Comparison of ENCODE assay signal across 26 cellular contexts in the genomic region with DNA sequence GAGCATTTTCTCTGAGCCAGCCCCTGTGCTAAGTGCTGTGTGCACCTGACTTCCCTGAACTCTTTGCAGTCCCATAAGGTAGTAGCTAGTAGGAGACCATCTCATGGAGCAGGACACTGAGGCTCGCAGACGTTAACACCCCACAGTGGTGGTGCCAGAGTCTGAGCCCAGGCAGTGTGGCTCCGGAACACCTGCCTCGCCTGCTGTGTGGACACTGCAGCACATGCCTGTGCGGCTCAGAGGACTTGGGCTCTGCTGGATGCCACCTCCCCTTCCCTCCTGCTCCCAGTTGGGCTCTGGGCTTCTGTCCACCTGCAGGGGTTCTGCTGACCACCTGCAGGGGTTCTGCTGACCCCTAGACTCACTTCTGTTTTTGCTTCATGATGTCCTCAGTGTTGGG. TPM values are rescaled to one million over a fixed set of nuclear protein-coding genes. Genes with fewer than 3 reads are reported as not detected.
"Had no signal": no experiment of that assay in that cellular context is flagged by ENCODE, and none has a peak within 500 bp of the region (broad histone marks: within the 10 kb centered on the region; RNA-seq: fewer than 3 reads in every experiment).

No MANE protein-coding gene starts in this region.

- H3K27me3 Mint-ChIP-seq: activated CD4-positive, alpha-beta memory T cell treated with anti-CD3 and anti-CD28 coated beads for 36 hours; activated naive CD4-positive, alpha-beta T cell treated with anti-CD3 and anti-CD28 coated beads, Interleukin-2, amount 10 ng/mL, durations not matched to agents 7 days and 5 days; activated naive CD8-positive, alpha-beta T cell treated with anti-CD3 and anti-CD28 coated beads for 36 hours had no signal

- H3K27me3 ChIP-seq: MG63, Peyer's patch had no signal

- H3K27ac ChIP-seq: Peyer's patch had no signal

- DNase-seq: activated CD4-positive, alpha-beta T cell treated with anti-CD3 and anti-CD28 coated beads for 4 hours; activated CD4-positive, alpha-beta T cell treated with anti-CD3 and anti-CD28 coated beads, Interleukin-2, amount 50 U/mL, for 1 hour; activated CD8-positive, alpha-beta memory T cell treated with anti-CD3 and anti-CD28 coated beads, Interleukin-2, amount 50 U/mL, for 4 hours; activated gamma-delta T cell treated with Interleukin-2 at 50 U/mL for 16 hours; activated naive CD4-positive, alpha-beta T cell treated with anti-CD3 and anti-CD28 coated beads, Interleukin-2, amount 10 ng/mL, durations not matched to agents 7 days and 5 days; activated naive CD8-positive, alpha-beta T cell treated with anti-CD3 and anti-CD28 coated beads for 36 hours; activated T-cell treated with anti-CD3 and anti-CD28 coated beads for 4 hours; aorta; central memory CD4-positive, alpha-beta T cell; Kasumi-1; NCI-H1105 treated with DMSO at 0.1 percent for 48 hours; NCI-H1436 treated with DMSO at 0.1 percent for 48 hours; NCI-H1694 treated with DMSO at 0.1 percent for 48 hours; NCI-H2029; NCI-H345; NCI-H524 treated with DMSO at 0.1 percent for 48 hours; Peyer's patch; RPMI8226 had no signal

- H3K4me1 ChIP-seq: Peyer's patch had no signal

- H3K4me1 Mint-ChIP-seq: activated naive CD4-positive, alpha-beta T cell treated with anti-CD3 and anti-CD28 coated beads, Interleukin-2, amount 10 ng/mL, durations not matched to agents 7 days and 5 days had no signal

- H3K9me3 ChIP-seq: Peyer's patch had no signal

- H3K4me3 ChIP-seq: MG63, Peyer's patch had no signal

- FAIRE-seq: colon had no signal

- H3K9me3 Mint-ChIP-seq: activated CD4-positive, alpha-beta memory T cell treated with anti-CD3 and anti-CD28 coated beads for 36 hours; activated naive CD8-positive, alpha-beta T cell treated with anti-CD3 and anti-CD28 coated beads for 36 hours; activated T-cell treated with anti-CD3 and anti-CD28 coated beads, Interleukin-2, amount 50 U/mL, for 72 hours; activated T-helper 2 cell treated with anti-CD3 and anti-CD28 coated beads, Interferon-gamma antibody, Interleukin-2, Interleukin-4, amounts not matched to agents 10 μg/mL and 5 μg/mL and 100 μg/mL, durations not matched to agents 14 hours and 24 hours and 36 hours had no signal

- H3K4me3 Mint-ChIP-seq: activated CD4-positive, alpha-beta memory T cell treated with anti-CD3 and anti-CD28 coated beads for 36 hours; activated naive CD4-positive, alpha-beta T cell treated with anti-CD3 and anti-CD28 coated beads, Interleukin-2, amount 10 ng/mL, durations not matched to agents 7 days and 5 days; activated naive CD8-positive, alpha-beta T cell treated with anti-CD3 and anti-CD28 coated beads for 36 hours; activated T-cell treated with anti-CD3 and anti-CD28 coated beads, Interleukin-2, amount 50 U/mL, for 72 hours had no signal

- H3K27ac Mint-ChIP-seq: activated CD4-positive, alpha-beta memory T cell treated with anti-CD3 and anti-CD28 coated beads for 36 hours; activated naive CD8-positive, alpha-beta T cell treated with anti-CD3 and anti-CD28 coated beads for 36 hours; activated T-cell treated with anti-CD3 and anti-CD28 coated beads, Interleukin-2, amount 50 U/mL, for 72 hours; activated T-helper 2 cell treated with anti-CD3 and anti-CD28 coated beads, Interferon-gamma antibody, Interleukin-2, Interleukin-4, amounts not matched to agents 10 μg/mL and 5 μg/mL and 100 μg/mL, durations not matched to agents 14 hours and 24 hours and 36 hours had no signal

RNA-seq across cellular contexts. Expression of a gene that starts 27.0 kb away (rescaled TPM):
- total RNA-seq: activated CD4-positive, alpha-beta memory T cell treated with anti-CD3 and anti-CD28 coated beads for 36 hours; activated naive CD8-positive, alpha-beta T cell treated with anti-CD3 and anti-CD28 coated beads for 36 hours; activated T-cell treated with anti-CD3 and anti-CD28 coated beads, Interleukin-2, amount 50 U/mL, for 72 hours; activated T-helper 2 cell treated with anti-CD3 and anti-CD28 coated beads, Interferon-gamma antibody, Interleukin-2, Interleukin-4, amounts not matched to agents 10 μg/mL and 5 μg/mL and 100 μg/mL, durations not matched to agents 14 hours and 24 hours and 36 hours; NCI-H460; T-helper 1 cell treated with Interleukin-12 subunit alpha and Interleukin-12 subunit beta and Interleukin-4 antibody, amounts not matched to agents 30 ng/mL and 1 ng/mL, for 36 hours; T-helper 2 cell treated with Interferon-gamma antibody and Interleukin-4, amounts not matched to agents 100 ng/mL and 5 ng/mL, for 36 hours had no signal
